13 cellular contexts compared by ENCODE assay signal in genomic region chr1:43600033-43601020, GRCh38.
"Had no signal": no experiment of that assay in that cellular context is flagged by ENCODE, and none has a peak within 500 bp of the region (broad histone marks: within the 10 kb centered on the region; RNA-seq: fewer than 3 reads in every experiment).

No MANE protein-coding gene starts in this region.

- H3K4me3 Mint-ChIP-seq: activated CD8-positive, alpha-beta memory T cell treated with anti-CD3 and anti-CD28 coated beads, Interleukin-2, amount 10 ng/mL, durations not matched to agents 7 days and 5 days; activated naive CD8-positive, alpha-beta T cell treated with anti-CD3 and anti-CD28 coated beads for 36 hours; immature natural killer cell had no signal

- H3K4me1 ChIP-seq: body of pancreas, tibial artery had no signal

- DNase-seq: activated CD4-positive, alpha-beta T cell treated with anti-CD3 and anti-CD28 coated beads, Interleukin-2, amount 50 U/mL, for 48 hours; activated CD8-positive, alpha-beta memory T cell treated with anti-CD3 and anti-CD28 coated beads, Interleukin-2, amount 10 ng/mL, durations not matched to agents 7 days and 5 days; activated naive CD8-positive, alpha-beta T cell treated with anti-CD3 and anti-CD28 coated beads for 36 hours; amygdala; body of pancreas; foreskin melanocyte; immature natural killer cell; kidney glomerular epithelial cell; stimulated activated CD4-positive, alpha-beta T cell treated with anti-CD3 and anti-CD28 coated beads, Interleukin-2, amount 100 ng/mL, for 24 hours; stimulated activated naive CD4-positive, alpha-beta T cell treated with Interleukin-2 at 50 U/mL for 16 hours; tibial artery; WERI-Rb-1 had no signal

- H3K36me3 Mint-ChIP-seq: activated CD8-positive, alpha-beta memory T cell treated with anti-CD3 and anti-CD28 coated beads, Interleukin-2, amount 10 ng/mL, durations not matched to agents 7 days and 5 days; activated naive CD8-positive, alpha-beta T cell treated with anti-CD3 and anti-CD28 coated beads for 36 hours; immature natural killer cell had no signal

- H3K27ac ChIP-seq: body of pancreas, tibial artery, WERI-Rb-1 had no signal

- H3K27me3 Mint-ChIP-seq: activated CD8-positive, alpha-beta memory T cell treated with anti-CD3 and anti-CD28 coated beads, Interleukin-2, amount 10 ng/mL, durations not matched to agents 7 days and 5 days; activated naive CD8-positive, alpha-beta T cell treated with anti-CD3 and anti-CD28 coated beads for 36 hours; progenitor cell of endocrine pancreas had no signal

- H3K27me3 ChIP-seq: body of pancreas, tibial artery had no signal

- H3K9me3 ChIP-seq: body of pancreas, tibial artery had no signal

- H3K4me1 Mint-ChIP-seq: activated CD8-positive, alpha-beta memory T cell treated with anti-CD3 and anti-CD28 coated beads, Interleukin-2, amount 10 ng/mL, durations not matched to agents 7 days and 5 days; activated naive CD8-positive, alpha-beta T cell treated with anti-CD3 and anti-CD28 coated beads for 36 hours; immature natural killer cell had no signal

- H3K27ac Mint-ChIP-seq: activated CD8-positive, alpha-beta memory T cell treated with anti-CD3 and anti-CD28 coated beads, Interleukin-2, amount 10 ng/mL, durations not matched to agents 7 days and 5 days; activated naive CD8-positive, alpha-beta T cell treated with anti-CD3 and anti-CD28 coated beads for 36 hours; immature natural killer cell had no signal

- H3K4me3 ChIP-seq: body of pancreas, tibial artery had no signal

- H3K9me3 Mint-ChIP-seq: activated naive CD8-positive, alpha-beta T cell treated with anti-CD3 and anti-CD28 coated beads for 36 hours; immature natural killer cell had no signal
